8 cellular contexts compared by ENCODE assay signal in genomic region chr4:26319467-26320158, GRCh38. TPM values are rescaled to one million over a fixed set of nuclear protein-coding genes. Genes with fewer than 3 reads are reported as not detected.
DNase-seq lines count a peak whose midpoint lies in the region; ATAC-seq and TF ChIP-seq lines count a peak whose summit lies in the region.

No MANE protein-coding gene starts in this region.

- peaks cover 25% of the 10 kb centered on the region for H3K4me1 Mint-ChIP-seq in nephron

- peak overlapping the region; percentile 96 for H2AFZ ChIP-seq in Loucy (ENCODE audit: low read length)

- peak overlapping the region; percentile 94 to 99 (median 95) for H3K4me3 Mint-ChIP-seq in nephron

- in situ Hi-C loops in G401 (cut with HindIII; ENCODE audit: low sequenced_read_pairs): no loop called here

- H3K4me3 ChIP-seq in H7 (ENCODE audit: insufficient read depth, low read depth, low read length) (peak overlapping the region; percentile 89), Loucy (ENCODE audit: low read length, poor library complexity, severe bottlenecking) (peak overlapping the region; percentile 93), RWPE2 (ENCODE audit: severe bottlenecking) (peak overlapping the region; percentile 95), fibroblast of the aortic adventitia (ENCODE audit: low read depth, low read length) (peak overlapping the region; percentile 94)

- peaks cover 50% of the 10 kb centered on the region for H3K79me2 ChIP-seq in Loucy (ENCODE audit: insufficient read depth, low read length)

- no peaks in the 10 kb centered on the region for H3K27me3 ChIP-seq in H7 (ENCODE audit: control insufficient read depth, insufficient read depth, low read length)
- no peaks in the 10 kb centered on the region for H3K27me3 ChIP-seq in Loucy (ENCODE audit: insufficient read depth, low read length, poor library complexity, severe bottlenecking)
- no peaks in the 10 kb centered on the region for H3K27me3 ChIP-seq in RWPE2 (ENCODE audit: insufficient read depth, poor library complexity, severe bottlenecking)

- DNase-seq in G401 (ENCODE audit: low spot score) (peak; percentile 99), H7 (peak; percentile 82), RWPE2 (ENCODE audit: low spot score) (peak; percentile 99), fibroblast of the aortic adventitia (ENCODE audit: low read depth) (peak; percentile 100)
- peak; percentile 99 for DNase-seq in activated effector memory CD4-positive, alpha-beta T cell treated with anti-CD3 and anti-CD28 coated beads, Interleukin-2, amount 50 U/mL, for 16 hours
- peak; percentile 97 for DNase-seq in stimulated activated naive CD8-positive, alpha-beta T cell treated with anti-CD3 and anti-CD28 coated beads, Interleukin-15, Interleukin-2, amounts not matched to agents 100 U/mL and 50 U/mL, for 24 hours

- H3K27ac Mint-ChIP-seq in nephron: peak overlapping the region; percentile 84 to 95 (median 88)

- H3K9me3 ChIP-seq in Loucy (ENCODE audit: insufficient read depth, low read depth, low read length) (no peaks in the 10 kb centered on the region), RWPE2 (ENCODE audit: severe bottlenecking) (no peaks in the 10 kb centered on the region)

- H3K4me2 ChIP-seq in Loucy (ENCODE audit: low read depth, low read length, poor library complexity, severe bottlenecking): peak overlapping the region; percentile 89

- H3K27ac ChIP-seq in RWPE2 (ENCODE audit: poor library complexity, severe bottlenecking): peak overlapping the region; percentile 86

- H3F3A ChIP-seq in Loucy (ENCODE audit: low read depth): no peaks in the 10 kb centered on the region

- H3K36me3 ChIP-seq in H7 (replicated peaks; ENCODE audit: control insufficient read depth, insufficient read depth, low read length) (no peaks in the 10 kb centered on the region), Loucy (ENCODE audit: insufficient read depth, low read length) (no peaks in the 10 kb centered on the region), RWPE2 (ENCODE audit: low read depth) (no peaks in the 10 kb centered on the region)

- no peak for TF ChIP-seq CTCF in Loucy (conservative IDR thresholded peaks at IDR 0.05; ENCODE audit: low read length)
- TF ChIP-seq CTCF in RWPE2 (IDR thresholded peaks at IDR 0.05; ENCODE audit: poor library complexity, severe bottlenecking): peak; percentile 46
- TF ChIP-seq CTCF in fibroblast of the aortic adventitia (IDR thresholded peaks at IDR 0.05; ENCODE audit: insufficient read depth, low read length): no peak
- TF ChIP-seq CTCF in nephron (IDR thresholded peaks at IDR 0.05; ENCODE audit: unreplicated experiment in 3 of 3): no peak

- H3K9me3 Mint-ChIP-seq in nephron: peaks cover 17% of the 10 kb centered on the region

- H3K9me2 ChIP-seq in Loucy (replicated peaks; ENCODE audit: low read depth, low read length): no peaks in the 10 kb centered on the region

- peaks cover 4% of the 10 kb centered on the region for H3K36me3 Mint-ChIP-seq in nephron (ENCODE audit: low read depth)

- H4K20me1 ChIP-seq in Loucy (ENCODE audit: insufficient read depth, low read length, poor library complexity, severe bottlenecking): peaks cover 36% of the 10 kb centered on the region

- H3K27me3 Mint-ChIP-seq in nephron (ENCODE audit: low read depth): no peaks in the 10 kb centered on the region

- peak overlapping the region; percentile 93 for H3K9ac ChIP-seq in Loucy (ENCODE audit: low read depth, low read length, poor library complexity, severe bottlenecking)

- H3K4me1 ChIP-seq in Loucy (ENCODE audit: insufficient read depth, low read length, poor library complexity, severe bottlenecking): peaks cover 22% of the 10 kb centered on the region
- peaks cover 22% of the 10 kb centered on the region for H3K4me1 ChIP-seq in RWPE2 (ENCODE audit: insufficient read depth, poor library complexity, severe bottlenecking)

- ATAC-seq in RWPE2 (ENCODE audit: low read depth): peak; percentile 75
- ATAC-seq in stimulated activated naive CD8-positive, alpha-beta T cell treated with anti-CD3 and anti-CD28 coated beads, Interleukin-15, Interleukin-2, amounts not matched to agents 100 U/mL and 50 U/mL, for 24 hours: peak; percentile 78

RNA-seq across cellular contexts. Expression of gene RBPJ, which starts 1.2 kb away (rescaled TPM):
- total RNA-seq in G401 (2014; rRNA removed; shearing (Covaris generic)): 207 and 336 TPM in 2 replicates
- total RNA-seq in H7 (2014; rRNA removed; shearing (Covaris generic)): 65.4 and 103 TPM in 2 replicates
- total RNA-seq in fibroblast of the aortic adventitia (ENCODE audit: low replicate concordance): 86.1 and 264 TPM in 2 replicates

Comparison
In these comparisons a context has a peak if more than half of its experiments do, and no peak if none do; other contexts are left out.
1. Peak in every context shown above with its lines: DNase-seq, ATAC-seq, H3K4me3 ChIP-seq and H3K27ac ChIP-seq.